Comparison of ENCODE assay signal across 6 cellular contexts in the genomic region with DNA sequence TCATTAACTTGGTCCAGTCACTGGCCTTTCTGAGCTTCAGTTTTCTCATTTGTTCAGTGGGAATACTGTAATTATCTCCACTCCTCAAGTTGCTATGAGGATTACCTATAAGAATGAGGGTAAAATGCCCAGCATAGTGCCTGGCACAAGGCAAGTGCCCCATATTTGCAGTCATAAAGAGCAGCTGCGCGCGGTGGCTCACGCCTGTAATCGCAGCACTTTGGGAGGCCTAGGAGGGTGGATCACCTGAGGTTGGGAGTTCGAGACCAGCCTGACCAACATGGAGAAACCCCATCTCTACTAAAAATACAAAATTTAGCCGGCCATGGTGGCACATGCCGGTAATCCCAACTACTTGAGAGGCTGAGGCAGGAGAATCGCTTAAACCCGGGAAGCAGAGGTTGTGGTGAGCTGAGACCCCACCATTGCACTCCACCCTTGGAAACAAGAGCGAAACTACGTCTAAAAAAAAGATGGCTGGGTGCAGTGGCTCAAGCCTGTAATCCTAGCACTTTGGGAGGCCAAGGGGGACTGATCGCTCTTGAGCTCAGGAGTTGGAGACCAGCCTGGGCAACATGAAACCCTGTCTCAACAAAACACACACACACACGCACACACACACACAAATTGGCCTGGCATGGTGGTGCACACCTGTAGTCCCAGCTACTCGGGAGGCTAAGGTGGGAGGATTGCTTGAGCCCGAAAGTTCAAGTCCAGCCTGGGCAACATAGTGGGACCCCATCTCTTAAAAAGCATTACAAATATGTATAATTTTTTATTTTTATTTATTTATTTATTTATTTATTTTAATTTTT. TPM values are rescaled to one million over a fixed set of nuclear protein-coding genes. Genes with fewer than 3 reads are reported as not detected.
A peak's percentile ranks its signal among the peaks of the same experiment; 100 is the strongest.
DNase-seq lines count a peak whose midpoint lies in the region; ATAC-seq and TF ChIP-seq lines count a peak whose summit lies in the region.
"Not testable (repeated sequence)": the region's sequence is repeated elsewhere in the genome, so short reads cannot be mapped to it uniquely, and the experiment has no call there.

No MANE protein-coding gene starts in this region.

- not testable (repeated sequence) for H2AFZ ChIP-seq in trophoblast cell (ENCODE audit: insufficient read depth, low read length, poor library complexity)

- H3K23ac ChIP-seq in trophoblast cell (ENCODE audit: low read length), result not testable (repeated sequence)

- H3K27ac ChIP-seq in HUES64 (ENCODE audit: low read depth, low read length), result peak overlapping the region; percentile 99; the same call in 1 of the 2 replicates
- H3K27ac ChIP-seq in trophoblast cell (ENCODE audit: low read depth, low read length), result peak overlapping the region; percentile 94

- peaks cover 47% of the 10 kb centered on the region for H3K27me3 Mint-ChIP-seq in activated T-cell treated with anti-CD3 and anti-CD28 coated beads, Interleukin-2, amount 50 U/mL, for 72 hours (ENCODE audit: low read depth)
- H3K27me3 Mint-ChIP-seq in type B pancreatic cell, result not testable (repeated sequence)

- not testable (repeated sequence) for DNase-seq in activated T-cell treated with anti-CD3 and anti-CD28 coated beads, Interleukin-2, amount 50 U/mL, for 72 hours; kidney epithelial cell (ENCODE audit: low read depth); trophoblast cell; type B pancreatic cell (ENCODE audit: extremely low spot score, unreplicated experiment)

- not testable (repeated sequence) for H2BK120ac ChIP-seq in trophoblast cell (ENCODE audit: insufficient read depth, low read length, poor library complexity)

- H3K4me1 Mint-ChIP-seq in activated T-cell treated with anti-CD3 and anti-CD28 coated beads, Interleukin-2, amount 50 U/mL, for 72 hours (ENCODE audit: low read depth), result peaks cover 10% of the 10 kb centered on the region
- peaks cover 26% of the 10 kb centered on the region for H3K4me1 Mint-ChIP-seq in type B pancreatic cell (ENCODE audit: unreplicated experiment)

- ATAC-seq in activated T-cell treated with anti-CD3 and anti-CD28 coated beads, Interleukin-2, amount 50 U/mL, for 72 hours (replicated peaks in 1 of 2), result not testable (repeated sequence)

- not testable (repeated sequence) for H2BK12ac ChIP-seq in trophoblast cell (ENCODE audit: low read length)

- peak overlapping the region; percentile 69 for H3K18ac ChIP-seq in trophoblast cell (ENCODE audit: low read length)

- not testable (repeated sequence) for TF ChIP-seq CTCF in kidney epithelial cell (IDR thresholded peaks at IDR 0.05; ENCODE audit: insufficient read depth, low read length, poor library complexity, severe bottlenecking); type B pancreatic cell (conservative IDR thresholded peaks at IDR 0.05)

- H3K79me1 ChIP-seq in trophoblast cell (ENCODE audit: low read length), result peaks cover 26% of the 10 kb centered on the region

- peak overlapping the region; percentile 78 to 83 for H3K4me3 Mint-ChIP-seq in activated T-cell treated with anti-CD3 and anti-CD28 coated beads, Interleukin-2, amount 50 U/mL, for 72 hours
- H3K4me3 Mint-ChIP-seq in type B pancreatic cell, result peak overlapping the region; percentile 96

- not testable (repeated sequence) for H2BK5ac ChIP-seq in trophoblast cell (ENCODE audit: low read depth, low read length, poor library complexity)

- H3K27ac Mint-ChIP-seq in activated T-cell treated with anti-CD3 and anti-CD28 coated beads, Interleukin-2, amount 50 U/mL, for 72 hours, result not testable (repeated sequence)
- peak overlapping the region; percentile 99 for H3K27ac Mint-ChIP-seq in type B pancreatic cell

- H3K9me3 ChIP-seq in HUES64 (ENCODE audit: insufficient read depth, low read depth, low read length); endocrine pancreas (ENCODE audit: control insufficient read depth, low read length); trophoblast cell (ENCODE audit: insufficient read depth, low read depth, low read length): not testable (repeated sequence)

- H3K4me3 ChIP-seq in HUES64 (ENCODE audit: low read length), result peak overlapping the region; percentile 72
- peak overlapping the region; percentile 32 for H3K4me3 ChIP-seq in endocrine pancreas (ENCODE audit: control insufficient read depth, insufficient read depth, low read length)
- H3K4me3 ChIP-seq in kidney epithelial cell (ENCODE audit: low read depth, low read length), result peak overlapping the region; percentile 72
- H3K4me3 ChIP-seq in trophoblast cell (ENCODE audit: low read depth, low read length), result peak overlapping the region; percentile 84

- peak overlapping the region; percentile 78 for H3K4me2 ChIP-seq in trophoblast cell (ENCODE audit: low read length)

- not testable (repeated sequence) for H3K14ac ChIP-seq in trophoblast cell (ENCODE audit: low read length)

- not testable (repeated sequence) for H4K12ac ChIP-seq in trophoblast cell (ENCODE audit: low read depth, low read length)

- WGBS in HUES64, result 80% methylated on average over 16 of the region's 16 CpGs
- no CpG with 5 or more reads among the region's 16 CpGs for WGBS in trophoblast cell (ENCODE audit: extremely low coverage, insufficient coverage, insufficient read length)

- not testable (repeated sequence) for H3K27me3 ChIP-seq in HUES64 (ENCODE audit: insufficient read depth, low read length); endocrine pancreas (ENCODE audit: control insufficient read depth, insufficient read depth, low read length); kidney epithelial cell (ENCODE audit: control insufficient read depth, insufficient read depth, low read length); trophoblast cell (ENCODE audit: insufficient read depth, low read length)

- H3K9me3 Mint-ChIP-seq in activated T-cell treated with anti-CD3 and anti-CD28 coated beads, Interleukin-2, amount 50 U/mL, for 72 hours; type B pancreatic cell: not testable (repeated sequence)

- peaks cover 31% of the 10 kb centered on the region for H3K79me2 ChIP-seq in trophoblast cell (ENCODE audit: control insufficient read depth, insufficient read depth, low read length, poor library complexity)

- not testable (repeated sequence) for H2AK5ac ChIP-seq in trophoblast cell (ENCODE audit: low read length)

- not testable (repeated sequence) for H4K91ac ChIP-seq in trophoblast cell (ENCODE audit: low read depth, low read length)

- not testable (repeated sequence) for H3K4ac ChIP-seq in trophoblast cell (ENCODE audit: low read depth, low read length)

- not testable (repeated sequence) for H3K36me3 Mint-ChIP-seq in activated T-cell treated with anti-CD3 and anti-CD28 coated beads, Interleukin-2, amount 50 U/mL, for 72 hours (ENCODE audit: insufficient read depth in 2 of 2)
- H3K36me3 Mint-ChIP-seq in type B pancreatic cell, result peaks cover 11% of the 10 kb centered on the region

- peak overlapping the region; percentile 87; the same call in 1 of the 2 replicates for H3K9ac ChIP-seq in HUES64 (ENCODE audit: low read depth, low read length)
- peak overlapping the region; percentile 65 for H3K9ac ChIP-seq in endocrine pancreas (ENCODE audit: control insufficient read depth, insufficient read depth, low read length)
- H3K9ac ChIP-seq in trophoblast cell (ENCODE audit: low read length), result not testable (repeated sequence)

- H3K4me1 ChIP-seq in HUES64 (ENCODE audit: insufficient read depth, low read length), result peaks cover 21% of the 10 kb centered on the region
- not testable (repeated sequence) for H3K4me1 ChIP-seq in endocrine pancreas (ENCODE audit: control insufficient read depth, insufficient read depth, low read length)
- H3K4me1 ChIP-seq in trophoblast cell (ENCODE audit: control insufficient read depth in 1 of 2, insufficient read depth in 2 of 2, low read length in 2 of 2), result peaks cover 14 to 17% of the 10 kb centered on the region in 2 experiments

- H3K36me3 ChIP-seq in HUES64 (ENCODE audit: insufficient read depth, low read length); endocrine pancreas (ENCODE audit: control insufficient read depth, insufficient read depth, low read length); kidney epithelial cell (ENCODE audit: control insufficient read depth, insufficient read depth, low read length); trophoblast cell (ENCODE audit: control insufficient read depth in 1 of 2, insufficient read depth in 2 of 2, low read length in 2 of 2): not testable (repeated sequence)

- H4K8ac ChIP-seq in trophoblast cell (ENCODE audit: low read depth, low read length), result peak overlapping the region; percentile 86

RNA-seq across cellular contexts. Expression of a gene that starts 1.0 kb away (rescaled TPM):
- 31.1 TPM for polyA plus RNA-seq in HUES64 (2013, experiment 1 of 2)
- polyA plus RNA-seq in HUES64 (2013, experiment 2 of 2), result 32.5 TPM
- total RNA-seq in activated T-cell treated with anti-CD3 and anti-CD28 coated beads, Interleukin-2, amount 50 U/mL, for 72 hours, result 1 to 10 TPM; 3.1 to 4.8 TPM
- total RNA-seq in kidney epithelial cell (88.4 and 103 TPM in 2 replicates), type B pancreatic cell (ENCODE audit: low replicate concordance) (72.1 and 88.3 TPM in 2 replicates)
- 44.2 and 46.2 TPM in 2 replicates for polyA plus RNA-seq in trophoblast cell (2013)

RNA-seq across cellular contexts. Expression of a gene that starts 12.2 kb away (rescaled TPM):
- 8.2 TPM for polyA plus RNA-seq in HUES64 (2013, experiment 1 of 2)
- polyA plus RNA-seq in HUES64 (2013, experiment 2 of 2), result 9.1 TPM
- 10 to 100 TPM; 39.2 to 44.1 TPM for total RNA-seq in activated T-cell treated with anti-CD3 and anti-CD28 coated beads, Interleukin-2, amount 50 U/mL, for 72 hours
- total RNA-seq in kidney epithelial cell (20.6 and 31.3 TPM in 2 replicates), type B pancreatic cell (ENCODE audit: low replicate concordance) (30.2 and 40.5 TPM in 2 replicates)
- polyA plus RNA-seq in trophoblast cell (2013), result 22.8 and 23.3 TPM in 2 replicates

RNA-seq across cellular contexts. Expression of a gene that starts 15.5 kb away (rescaled TPM):
- polyA plus RNA-seq in HUES64 (2013, experiment 1 of 2), result 42.0 TPM
- 55.7 TPM for polyA plus RNA-seq in HUES64 (2013, experiment 2 of 2)
- total RNA-seq in activated T-cell treated with anti-CD3 and anti-CD28 coated beads, Interleukin-2, amount 50 U/mL, for 72 hours, result 10 to 100 TPM; 65.0 to 87.7 TPM
- total RNA-seq in kidney epithelial cell (78.9 and 96.9 TPM in 2 replicates), type B pancreatic cell (ENCODE audit: low replicate concordance) (76.7 and 121 TPM in 2 replicates)
- 80.5 and 81.5 TPM in 2 replicates for polyA plus RNA-seq in trophoblast cell (2013)

RNA-seq across cellular contexts. Expression of a gene that starts 21.2 kb away (rescaled TPM):
- 28.4 TPM for polyA plus RNA-seq in HUES64 (2013, experiment 1 of 2)
- 43.8 TPM for polyA plus RNA-seq in HUES64 (2013, experiment 2 of 2)
- 10 to 100 TPM; 67.6 to 67.9 TPM for total RNA-seq in activated T-cell treated with anti-CD3 and anti-CD28 coated beads, Interleukin-2, amount 50 U/mL, for 72 hours
- 24.6 and 28.0 TPM in 2 replicates for total RNA-seq in kidney epithelial cell
- polyA plus RNA-seq in trophoblast cell (2013), result 4.7 TPM in 2 replicates
- 10.0 and 41.7 TPM in 2 replicates for total RNA-seq in type B pancreatic cell (ENCODE audit: low replicate concordance)

RNA-seq across cellular contexts. Expression of a gene that starts 21.3 kb away (rescaled TPM):
- 1.2 TPM for polyA plus RNA-seq in HUES64 (2013, experiment 1 of 2)
- polyA plus RNA-seq in HUES64 (2013, experiment 2 of 2), result 3.1 TPM
- total RNA-seq in activated T-cell treated with anti-CD3 and anti-CD28 coated beads, Interleukin-2, amount 50 U/mL, for 72 hours, result 1 to 10 TPM; 3.7 to 4.9 TPM
- 3.0 and 4.3 TPM in 2 replicates for total RNA-seq in kidney epithelial cell
- polyA plus RNA-seq in trophoblast cell (2013), result 0.29 and 0.31 TPM in 2 replicates
- total RNA-seq in type B pancreatic cell (ENCODE audit: low replicate concordance), result 2.9 and 10.4 TPM in 2 replicates

Comparison
In these comparisons a context has a peak if more than half of its experiments do, and no peak if none do; other contexts are left out.
1. H3K4me3 ChIP-seq: peak in every context shown above with its lines; median percentile 84 in trophoblast cell; 72 in HUES64; 72 in kidney epithelial cell; 32 in endocrine pancreas.
2. RNA of a gene that starts 1.0 kb away (total RNA-seq): 88.4 to 103 TPM in kidney epithelial cell and 72.1 to 88.3 TPM in type B pancreatic cell; 3.1 to 4.8 TPM in activated T-cell treated with anti-CD3 and anti-CD28 coated beads, Interleukin-2, amount 50 U/mL, for 72 hours; every median in the first group is over 10 times any median in the second.